Comparison of ENCODE assay signal across 12 cellular contexts in the genomic region with DNA sequence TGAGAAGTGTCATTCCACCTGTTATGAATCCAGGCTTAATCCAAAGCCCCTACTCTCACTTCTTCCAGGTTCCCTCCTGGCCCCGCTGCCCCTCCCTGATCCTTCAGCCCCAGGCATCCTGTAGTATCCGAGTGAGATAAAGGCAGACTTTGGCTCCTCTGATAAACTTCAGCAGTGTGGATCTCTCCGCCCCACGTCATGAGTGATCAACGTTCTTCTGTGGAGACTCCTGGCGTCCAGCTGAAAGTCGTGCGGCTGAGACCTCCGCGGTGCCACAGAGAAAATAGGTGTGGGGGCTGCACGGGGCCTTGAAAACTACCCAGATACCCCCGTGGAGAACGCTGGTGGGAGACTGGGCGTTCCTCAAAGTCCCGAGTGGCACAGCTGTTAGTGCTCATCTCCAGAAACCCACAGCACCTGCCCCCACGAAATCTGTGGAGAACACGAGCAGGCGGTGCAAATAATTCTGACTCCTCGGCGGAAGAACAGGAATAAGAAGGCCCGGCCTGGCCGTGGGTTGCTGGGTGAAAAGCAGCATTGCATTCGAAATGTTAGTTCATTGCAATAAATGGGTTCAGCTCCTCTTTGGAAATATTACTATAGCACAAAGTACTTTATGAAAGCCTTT.
A peak's percentile ranks its signal among the peaks of the same experiment; 100 is the strongest.
DNase-seq lines count a peak whose midpoint lies in the region; ATAC-seq, FAIRE-seq and TF ChIP-seq lines count a peak whose summit lies in the region.
"Had no signal": no experiment of that assay in that cellular context is flagged by ENCODE, and none has a peak within 500 bp of the region (broad histone marks: within the 10 kb centered on the region; RNA-seq: fewer than 3 reads in every experiment).

No MANE protein-coding gene starts in this region.

- H3K9ac ChIP-seq in OCI-LY3 (ENCODE audit: low read length) (no peak overlapping the region), K562 (ENCODE audit: insufficient read depth in 1 of 2, low read depth in 2 of 2, low read length in 2 of 2) (peak overlapping the region in 1 of 2 experiments; percentile 52; a peak in 2 of 4 replicates)

- intact Hi-C loops in K562 (cut with micrococcal nuclease) = loop anchor here (2.0 to 5.0 kb wide), 3 partner anchors 105 to 610 kb away; no protein-coding TSS in a partner anchor
- intact Hi-C loops in transverse colon (cut with DNase I; ENCODE audit: low total_unique reads) = loop anchor here (5.0 kb wide), 1 partner anchor 615 kb away; no protein-coding TSS in a partner anchor

- H3K4me1 ChIP-seq in ACC112 (ENCODE audit: control insufficient read depth, insufficient read depth, low read length, unreplicated experiment) (peaks cover 4% of the 10 kb centered on the region), OCI-LY3 (ENCODE audit: low read length) (peaks cover 14% of the 10 kb centered on the region), K562 (replicated peaks in 1 of 2; ENCODE audit: control insufficient read depth in 2 of 2, insufficient read depth in 2 of 2, low read length in 2 of 2) (peaks cover 23 to 29% of the 10 kb centered on the region in 2 experiments; a peak in 4 of 5 replicates), transverse colon (peaks cover 0 to 10% (median 6%) of the 10 kb centered on the region in 4 donors)

- H3K4me2 ChIP-seq in OCI-LY3 (ENCODE audit: low read length) = peak overlapping the region; percentile 85
- no peak overlapping the region for H3K4me2 ChIP-seq in K562 (ENCODE audit: insufficient read depth, low read length)

- H3K36me3 ChIP-seq in ACC112 (ENCODE audit: insufficient read depth, low read length) = no peaks in the 10 kb centered on the region
- peaks cover 3% of the 10 kb centered on the region for H3K36me3 ChIP-seq in OCI-LY3 (replicated peaks; ENCODE audit: low read depth, low read length)
- no peaks in the 10 kb centered on the region for H3K36me3 ChIP-seq in K562 (ENCODE audit: control insufficient read depth, insufficient read depth, low read length)
- H3K36me3 ChIP-seq in transverse colon = no peaks in the 10 kb centered on the region

- H3K9me3 ChIP-seq in OCI-LY3 (ENCODE audit: insufficient read depth, low read length) (peaks cover 13% of the 10 kb centered on the region; the same call in 1 of the 2 replicates), K562 (replicated peaks; ENCODE audit: control insufficient read depth, insufficient read depth, low read depth, low read length) (no peaks in the 10 kb centered on the region), transverse colon (peaks cover 0 to 9% of the 10 kb centered on the region in 2 donors)

- no peaks in the 10 kb centered on the region for H3K27me3 ChIP-seq in ACC112 (ENCODE audit: insufficient read depth, low read length)
- no peaks in the 10 kb centered on the region for H3K27me3 ChIP-seq in OCI-LY3 (ENCODE audit: low read depth, low read length)
- no peaks in the 10 kb centered on the region for H3K27me3 ChIP-seq in K562 (ENCODE audit: control insufficient read depth in 2 of 2, insufficient read depth in 2 of 2, low read length in 2 of 2)
- no peaks in the 10 kb centered on the region for H3K27me3 ChIP-seq in transverse colon

- in situ Hi-C loops in K562 (cut with MboI) (loop anchor here (5.0 kb wide), 1 partner anchor 620 kb away; no protein-coding TSS in a partner anchor), transverse colon (cut with MboI; ENCODE audit: low pct_ligation_motif_present in 1 of 4, low pct_unique_long_range_greater_than_20kb in 1 of 4, low sequenced_read_pairs in 3 of 4) (loop anchor here in 3 of 4 donors (5.0 to 25.0 kb wide), 3 partner anchors 615 to 617 kb away; no protein-coding TSS in a partner anchor)

- TF ChIP-seq CTCF in OCI-LY3 (IDR thresholded peaks at IDR 0.05; ENCODE audit: low read depth, low read length) = no peak
- 0 out of 6 replicates have a peak, but pooled peaks of 1 of the 3 experiments have one; percentile 3 for TF ChIP-seq CTCF in K562 (IDR thresholded peaks at IDR 0.05 in 2 of 3, conservative IDR thresholded peaks at IDR 0.05 in 1 of 3; ENCODE audit: insufficient read depth in 2 of 3, low read depth in 1 of 3, low read length in 3 of 3)
- TF ChIP-seq CTCF in osteocyte (IDR thresholded peaks at IDR 0.05) = no peak
- TF ChIP-seq CTCF in transverse colon (IDR thresholded peaks at IDR 0.05) = no peak

- H2AFZ ChIP-seq in ACC112 (ENCODE audit: low read length, unreplicated experiment) = peak overlapping the region; percentile 79
- H2AFZ ChIP-seq in OCI-LY3 (ENCODE audit: low read depth, low read length) = no peak overlapping the region
- no peak overlapping the region for H2AFZ ChIP-seq in K562 (ENCODE audit: low read depth, low read length)

- H3K79me2 ChIP-seq in ACC112 (ENCODE audit: control insufficient read depth, insufficient read depth, low read length, unreplicated experiment) (no peaks in the 10 kb centered on the region), OCI-LY3 (ENCODE audit: low read length) (no peaks in the 10 kb centered on the region), K562 (ENCODE audit: control insufficient read depth, insufficient read depth, low read length) (no peaks in the 10 kb centered on the region)

- TF ChIP-seq EP300 in K562 (IDR thresholded peaks at IDR 0.05; ENCODE audit: low read length) = no peak
- no peak for TF ChIP-seq EP300 in transverse colon (IDR thresholded peaks at IDR 0.05; ENCODE audit: low read depth)

- no peak for TF ChIP-seq RAD21 in K562 (CRISPR knock-in tag; conservative IDR thresholded peaks at IDR 0.05 in 1 of 2, IDR thresholded peaks at IDR 0.05 in 1 of 2)

- H3K9me3 Mint-ChIP-seq in osteocyte (ENCODE audit: unreplicated experiment) (peaks cover 7% of the 10 kb centered on the region), T-cell (peaks cover 3 to 12% (median 5%) of the 10 kb centered on the region in 3 donors)

- H3K36me3 Mint-ChIP-seq in osteocyte (ENCODE audit: unreplicated experiment) (peaks cover 6% of the 10 kb centered on the region), T-cell (peaks cover 5% of the 10 kb centered on the region)
- H3K36me3 Mint-ChIP-seq: CD14-positive monocyte had no signal

- DNase-seq in K562 (ENCODE audit: extremely low read depth in 1 of 4, low spot score in 3 of 4) (peak in 2 of 4 experiments; percentile 15 to 34), osteocyte (ENCODE audit: extremely low spot score, unreplicated experiment) (peak; percentile 68), T-cell (no peak), transverse colon (no peak)
- DNase-seq: SIG-M5 had no signal

- H3K4me3 ChIP-seq in ACC112 (ENCODE audit: low read depth, low read length) (no peak overlapping the region), OCI-LY3 (ENCODE audit: low read length) (peak overlapping the region; percentile 68; the same call in 1 of the 2 replicates), K562 (no peak overlapping the region), transverse colon (no peak overlapping the region)

- BruUV-seq in K562 (replicated peaks; lab: Mats Ljungman, UMichigan) = no TSS peak

- CTCF ChIA-PET in K562 (lab: Yijun Ruan, JAX; ENCODE audit: low intra/inter-chr PET ratio) (interaction anchor here (0.7 to 2.5 kb wide), 5 partner anchors 344 to 935 kb away, joined by 3 to 20 read pairs (median 9); no protein-coding TSS in a partner anchor), T-cell (lab: Charles Lee) (interaction anchor here (0.6 to 4.4 kb wide), 17 partner anchors 27 to 1166 kb away, joined by 3 to 35 read pairs (median 5); no protein-coding TSS in a partner anchor)

- no peaks in the 10 kb centered on the region for H3K27me3 Mint-ChIP-seq in osteocyte (ENCODE audit: unreplicated experiment)
- H3K27me3 Mint-ChIP-seq in T-cell = peaks cover 0 to 3% of the 10 kb centered on the region in 2 donors
- H3K27me3 Mint-ChIP-seq: IgD-negative memory B cell had no signal

- H4K20me1 ChIP-seq in OCI-LY3 (ENCODE audit: insufficient read depth, low read length) (no peaks in the 10 kb centered on the region), K562 (replicated peaks; ENCODE audit: control insufficient read depth, insufficient read depth, low read length) (no peaks in the 10 kb centered on the region)

- H3K4me1 Mint-ChIP-seq in osteocyte (ENCODE audit: unreplicated experiment) (peaks cover 16% of the 10 kb centered on the region), T-cell (peaks cover 0 to 2% (median 0%) of the 10 kb centered on the region in 3 donors)
- H3K4me1 Mint-ChIP-seq: IgD-negative memory B cell had no signal

- H3K27ac Mint-ChIP-seq in osteocyte (ENCODE audit: unreplicated experiment) (no peak overlapping the region), T-cell (no peak overlapping the region)
- H3K27ac Mint-ChIP-seq: CD14-positive monocyte, IgD-negative memory B cell had no signal

- H3K9me1 ChIP-seq in K562 (ENCODE audit: control insufficient read depth, insufficient read depth, low read length) = no peaks in the 10 kb centered on the region

- H3K27ac ChIP-seq in ACC112 (ENCODE audit: low read depth, low read length) (no peak overlapping the region), OCI-LY3 (ENCODE audit: low read length) (no peak overlapping the region), K562 (ENCODE audit: extremely low read depth, low read depth, low read length) (no peak overlapping the region), transverse colon (no peak overlapping the region)

- no peak for FAIRE-seq in K562 (lab: Jason Lieb, UNC)
- FAIRE-seq: H54 had no signal

- POLR2A ChIA-PET in K562 (lab: Yijun Ruan, JAX) = no interaction called here
- POLR2A ChIA-PET in T-cell (lab: Charles Lee) = no interaction called here

- WGBS in K562 (ENCODE audit: insufficient coverage, low coverage, missing lambda C conversion rate) = 14% methylated on average over 14 of the region's 23 CpGs
- 93% methylated on average over 7 to 23 of the region's 23 CpGs for WGBS in transverse colon (ENCODE audit: low coverage in 1 of 2), 2 donors

- TF ChIP-seq POLR2A in K562 (conservative IDR thresholded peaks at IDR 0.05) = no peak
- no peak for TF ChIP-seq POLR2A in transverse colon (IDR thresholded peaks at IDR 0.05)

- no peak overlapping the region for H3K4me3 Mint-ChIP-seq in osteocyte (ENCODE audit: unreplicated experiment)
- H3K4me3 Mint-ChIP-seq in T-cell = no peak overlapping the region

- peak; percentile 19; the same call in 1 of the 3 replicates for ATAC-seq in K562
- no peak for ATAC-seq in HG02885 (IDR thresholded peaks at IDR 0.05; ENCODE audit: poor library complexity, unreplicated experiment)
- no peak for ATAC-seq in T-cell (replicated peaks in 1 of 4)
- ATAC-seq in HG03439 (IDR thresholded peaks at IDR 0.05; ENCODE audit: unreplicated experiment) = no peak

TF ChIP-seq in K562, 482 proteins besides CTCF, POLR2A, EP300 and RAD21 (continues in another document):
- TF ChIP-seq JUND (IDR thresholded peaks at IDR 0.05; ENCODE audit: borderline replicate concordance, low read depth, low read length) = 0 out of 2 replicates have a peak, but pooled peaks have one; percentile 5
- TF ChIP-seq JUND (tag; IDR thresholded peaks at IDR 0.05; ENCODE audit: borderline replicate concordance, low read depth, low read length) = no peak
- TF ChIP-seq CREM (IDR thresholded peaks at IDR 0.05; ENCODE audit: low read depth) = 0 out of 2 replicates have a peak, but pooled peaks have one; percentile 29
- TF ChIP-seq TRIM28 (IDR thresholded peaks at IDR 0.05) = no peak
